In genomic region chr5:99808657-99809230, GRCh38 we compare ENCODE assay signal across 10 cellular contexts.
"Had no signal": no experiment of that assay in that cellular context is flagged by ENCODE, and none has a peak within 500 bp of the region (broad histone marks: within the 10 kb centered on the region; RNA-seq: fewer than 3 reads in every experiment).

No MANE protein-coding gene starts in this region.

- H3K4me1 ChIP-seq: HAP-1 had no signal

- H3K9ac ChIP-seq: GM23248 had no signal

- ATAC-seq: HCT116 had no signal

- H3K4me3 Mint-ChIP-seq: H9, HFFc6 had no signal

- FAIRE-seq: H1, H54 had no signal

- H3K4me3 ChIP-seq: GM23248, HAP-1 had no signal

- H3K27ac ChIP-seq: GM23248 had no signal

- H3K9me3 ChIP-seq: HAP-1 had no signal

- H3K27ac Mint-ChIP-seq: H9, HFFc6 had no signal

- DNase-seq: GM23248, GOT3, H7, H9, HCEC 1CT, HFFc6 had no signal

- H2AFZ ChIP-seq: GM23248 had no signal

- H3K36me3 ChIP-seq: HAP-1 had no signal

- H3K4me1 Mint-ChIP-seq: H9 had no signal

- H3K9me3 Mint-ChIP-seq: H9 had no signal
